Comparison of ENCODE assay signal across 1 cellular context in the genomic region with DNA sequence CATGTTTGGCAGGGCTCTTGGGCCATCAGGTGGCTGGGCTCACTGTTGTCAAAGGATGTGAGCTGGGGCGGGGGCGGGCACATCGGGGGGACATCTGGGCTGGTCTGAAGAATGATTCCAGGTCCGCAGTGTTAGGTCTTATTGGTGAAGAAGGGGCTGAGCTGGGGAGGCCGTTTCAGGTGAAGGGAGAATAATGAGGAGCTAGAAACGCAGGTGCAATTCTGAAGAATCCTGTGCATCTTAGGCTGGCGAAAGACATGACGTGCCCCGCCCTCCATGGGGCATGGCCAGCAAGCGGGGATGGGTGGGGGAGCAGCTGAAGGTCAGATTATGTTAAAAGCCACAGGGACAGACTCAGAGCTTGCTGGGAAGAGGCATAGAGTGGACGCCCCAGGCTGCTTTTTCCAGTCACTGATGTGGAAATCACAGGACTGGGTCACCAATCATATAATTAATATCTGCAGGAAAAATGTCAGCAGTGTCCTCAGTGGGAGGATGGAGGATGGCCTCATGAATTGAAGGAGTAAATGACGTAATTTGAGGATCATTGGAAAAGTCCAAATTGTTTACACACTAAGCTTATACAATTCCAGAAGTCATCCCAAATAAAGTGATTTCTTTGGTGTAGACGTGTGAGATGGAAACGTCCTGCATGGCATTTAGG.
TF ChIP-seq lines count a peak whose summit lies in the region.

No MANE protein-coding gene starts in this region.

TF ChIP-seq in HepG2, 621 proteins besides CTCF, POLR2A, EP300 and RAD21:
- TF ChIP-seq KDM5A (IDR thresholded peaks at IDR 0.05; ENCODE audit: borderline replicate concordance, low read length), result no peak
- peak; percentile 84; the same call in 1 of the 2 replicates for TF ChIP-seq ATF7 (IDR thresholded peaks at IDR 0.05)
- no peak for TF ChIP-seq ATF7 (CRISPR knock-in tag; IDR thresholded peaks at IDR 0.05)
- TF ChIP-seq CREB1 (IDR thresholded peaks at IDR 0.05), result peak; percentile 56
- no peak for TF ChIP-seq CREB1 (CRISPR knock-in tag; IDR thresholded peaks at IDR 0.05)
- TF ChIP-seq U2AF2 (IDR thresholded peaks at IDR 0.05; ENCODE audit: low read depth, low read length), result no peak
- TF ChIP-seq FLYWCH1 (CRISPR knock-in tag; IDR thresholded peaks at IDR 0.05), result no peak
